ENCODE assay signal across 9 cellular contexts in the genomic region with DNA sequence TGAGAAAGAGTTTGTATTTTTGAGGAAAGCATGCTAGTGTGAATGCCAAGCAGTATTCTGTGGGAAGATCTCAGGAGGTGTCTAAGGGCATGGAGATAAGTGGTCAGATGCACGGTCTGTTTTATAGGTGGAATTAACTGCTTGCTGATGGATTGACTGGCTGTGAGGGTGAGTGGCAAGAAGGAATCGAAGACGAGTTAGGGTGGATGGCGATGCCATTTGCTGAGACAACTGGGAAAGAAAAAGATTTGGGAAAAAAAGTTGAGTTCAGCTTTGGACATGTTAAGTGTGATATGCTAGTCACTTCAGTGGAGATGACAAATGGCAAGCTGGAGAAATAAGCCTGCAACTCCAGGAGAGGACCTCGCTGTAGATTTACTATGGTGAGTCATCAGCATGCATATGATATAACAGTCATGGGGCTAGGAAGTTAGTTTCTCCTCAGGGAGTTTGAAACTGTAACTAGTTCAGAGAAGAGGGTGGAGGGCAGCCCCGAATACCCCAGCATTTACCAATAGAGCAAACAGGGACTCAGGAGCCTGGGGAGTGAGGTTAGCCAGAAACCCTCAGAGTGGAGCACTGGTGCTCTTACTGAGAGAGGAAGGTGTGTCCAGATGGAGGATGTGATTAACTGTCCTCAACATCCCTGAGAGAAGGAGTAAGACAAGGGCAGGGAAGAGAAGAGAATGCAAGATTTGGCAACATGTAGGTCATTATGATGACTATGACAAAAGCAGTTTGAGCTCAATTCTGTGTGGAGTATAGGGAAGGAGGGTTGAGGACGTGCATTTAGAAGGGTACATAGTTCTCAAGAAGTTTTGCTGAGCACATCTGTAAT. TPM values are rescaled to one million over a fixed set of nuclear protein-coding genes. Genes with fewer than 3 reads are reported as not detected.
A peak's percentile ranks its signal among the peaks of the same experiment; 100 is the strongest.
DNase-seq lines count a peak whose midpoint lies in the region; ATAC-seq and TF ChIP-seq lines count a peak whose summit lies in the region.
"Had no signal": no experiment of that assay in that cellular context is flagged by ENCODE, and none has a peak within 500 bp of the region (broad histone marks: within the 10 kb centered on the region; RNA-seq: fewer than 3 reads in every experiment).

No MANE protein-coding gene starts in this region.

- TF ChIP-seq CTCF in activated CD8-positive, alpha-beta T cell treated with anti-CD3 and anti-CD28 coated beads for 36 hours (IDR thresholded peaks at IDR 0.05) = no peak
- no peak for TF ChIP-seq CTCF in chondrocyte (IDR thresholded peaks at IDR 0.05)

- intact Hi-C loops in activated CD8-positive, alpha-beta T cell treated with anti-CD3 and anti-CD28 coated beads for 36 hours (cut with micrococcal nuclease) = no loop called here

- peaks cover 26% of the 10 kb centered on the region for H3K36me3 Mint-ChIP-seq in activated CD8-positive, alpha-beta T cell treated with anti-CD3 and anti-CD28 coated beads for 36 hours (ENCODE audit: low read depth)
- peaks cover 15% of the 10 kb centered on the region for H3K36me3 Mint-ChIP-seq in activated CD8-positive, alpha-beta T cell treated with anti-CD3 and anti-CD28 coated beads, Interleukin-2, amount 10 ng/mL, durations not matched to agents 7 days and 5 days (ENCODE audit: low read depth)
- H3K36me3 Mint-ChIP-seq in chondrocyte (ENCODE audit: low read depth) = no peaks in the 10 kb centered on the region
- peaks cover 17% of the 10 kb centered on the region for H3K36me3 Mint-ChIP-seq in stimulated activated effector memory CD8-positive, alpha-beta T cell treated with anti-CD3 and anti-CD28 coated beads, Interleukin-12 subunit alpha, Interleukin-12 subunit beta, amount 100 ng/mL, for 72 hours

- CTCF ChIA-PET in activated CD8-positive, alpha-beta T cell treated with anti-CD3 and anti-CD28 coated beads for 36 hours (lab: Charles Lee) = no interaction called here
- CTCF ChIA-PET in activated CD8-positive, alpha-beta T cell treated with anti-CD3 and anti-CD28 coated beads, Interleukin-2, amount 10 ng/mL, durations not matched to agents 7 days and 5 days (lab: Charles Lee) = interaction anchor here (8.1 kb wide), 1 partner anchor 17 kb away, joined by 75 read pairs; no protein-coding TSS in a partner anchor

- peak overlapping the region; percentile 11 for H3K27ac Mint-ChIP-seq in activated CD8-positive, alpha-beta T cell treated with anti-CD3 and anti-CD28 coated beads for 36 hours
- H3K27ac Mint-ChIP-seq in activated CD8-positive, alpha-beta T cell treated with anti-CD3 and anti-CD28 coated beads, Interleukin-2, amount 10 ng/mL, durations not matched to agents 7 days and 5 days = no peak overlapping the region
- H3K27ac Mint-ChIP-seq in chondrocyte (ENCODE audit: unreplicated experiment) = peak overlapping the region; percentile 74
- H3K27ac Mint-ChIP-seq in stimulated activated effector memory CD8-positive, alpha-beta T cell treated with anti-CD3 and anti-CD28 coated beads, Interleukin-12 subunit alpha, Interleukin-12 subunit beta, amount 100 ng/mL, for 72 hours = peak overlapping the region; percentile 5

- POLR2A ChIA-PET in activated CD8-positive, alpha-beta T cell treated with anti-CD3 and anti-CD28 coated beads for 36 hours (lab: Charles Lee) = interaction anchor here (1.1 kb wide), 1 partner anchor 12 kb away, joined by 5 read pairs; no protein-coding TSS in a partner anchor
- POLR2A ChIA-PET in activated CD8-positive, alpha-beta T cell treated with anti-CD3 and anti-CD28 coated beads, Interleukin-2, amount 10 ng/mL, durations not matched to agents 7 days and 5 days (lab: Charles Lee) = no interaction called here

- peaks cover 3% of the 10 kb centered on the region for H3K27me3 Mint-ChIP-seq in activated CD8-positive, alpha-beta T cell treated with anti-CD3 and anti-CD28 coated beads for 36 hours
- H3K27me3 Mint-ChIP-seq in activated CD8-positive, alpha-beta T cell treated with anti-CD3 and anti-CD28 coated beads, Interleukin-2, amount 10 ng/mL, durations not matched to agents 7 days and 5 days (ENCODE audit: low read depth) = peaks cover 8% of the 10 kb centered on the region
- no peaks in the 10 kb centered on the region for H3K27me3 Mint-ChIP-seq in chondrocyte (ENCODE audit: low read depth)

- H3K4me3 Mint-ChIP-seq in activated CD8-positive, alpha-beta T cell treated with anti-CD3 and anti-CD28 coated beads for 36 hours = no peak overlapping the region
- H3K4me3 Mint-ChIP-seq in activated CD8-positive, alpha-beta T cell treated with anti-CD3 and anti-CD28 coated beads, Interleukin-2, amount 10 ng/mL, durations not matched to agents 7 days and 5 days = no peak overlapping the region
- no peak overlapping the region for H3K4me3 Mint-ChIP-seq in chondrocyte (ENCODE audit: unreplicated experiment)
- H3K4me3 Mint-ChIP-seq in stimulated activated effector memory CD8-positive, alpha-beta T cell treated with anti-CD3 and anti-CD28 coated beads, Interleukin-12 subunit alpha, Interleukin-12 subunit beta, amount 100 ng/mL, for 72 hours = peak overlapping the region; percentile 7

- no peak for DNase-seq in activated CD8-positive, alpha-beta T cell treated with anti-CD3 and anti-CD28 coated beads for 36 hours
- no peak for DNase-seq in activated CD8-positive, alpha-beta T cell treated with anti-CD3 and anti-CD28 coated beads, Interleukin-2, amount 10 ng/mL, durations not matched to agents 7 days and 5 days
- peak; percentile 55 for DNase-seq in NOMO-1 treated with dmso at 0.1 percent for 144 hours (lab: John Stamatoyannopoulos, UW; ENCODE audit: unreplicated experiment)
- DNase-seq in chondrocyte (ENCODE audit: low spot score) = no peak
- DNase-seq in stimulated activated effector memory CD8-positive, alpha-beta T cell treated with anti-CD3 and anti-CD28 coated beads, Interleukin-12 subunit alpha, Interleukin-12 subunit beta, amount 100 ng/mL, for 72 hours (ENCODE audit: low spot score in 2 of 2) = no peak
- DNase-seq in NCI-H1417 treated with DMSO at 0.1 percent for 48 hours (lab: John Stamatoyannopoulos, UW) = no peak
- DNase-seq: NCI-H1105 had no signal

- peaks cover 31% of the 10 kb centered on the region for H3K4me1 Mint-ChIP-seq in activated CD8-positive, alpha-beta T cell treated with anti-CD3 and anti-CD28 coated beads for 36 hours (ENCODE audit: low read depth)
- H3K4me1 Mint-ChIP-seq in activated CD8-positive, alpha-beta T cell treated with anti-CD3 and anti-CD28 coated beads, Interleukin-2, amount 10 ng/mL, durations not matched to agents 7 days and 5 days (ENCODE audit: low read depth) = peaks cover 36% of the 10 kb centered on the region
- peaks cover 22% of the 10 kb centered on the region for H3K4me1 Mint-ChIP-seq in chondrocyte (ENCODE audit: low read depth)
- peaks cover 40% of the 10 kb centered on the region for H3K4me1 Mint-ChIP-seq in stimulated activated effector memory CD8-positive, alpha-beta T cell treated with anti-CD3 and anti-CD28 coated beads, Interleukin-12 subunit alpha, Interleukin-12 subunit beta, amount 100 ng/mL, for 72 hours

- no peaks in the 10 kb centered on the region for H3K9me3 Mint-ChIP-seq in activated CD8-positive, alpha-beta T cell treated with anti-CD3 and anti-CD28 coated beads for 36 hours
- H3K9me3 Mint-ChIP-seq in activated CD8-positive, alpha-beta T cell treated with anti-CD3 and anti-CD28 coated beads, Interleukin-2, amount 10 ng/mL, durations not matched to agents 7 days and 5 days (ENCODE audit: insufficient read depth) = no peaks in the 10 kb centered on the region
- H3K9me3 Mint-ChIP-seq in chondrocyte (ENCODE audit: low read depth) = no peaks in the 10 kb centered on the region
- H3K9me3 Mint-ChIP-seq in stimulated activated effector memory CD8-positive, alpha-beta T cell treated with anti-CD3 and anti-CD28 coated beads, Interleukin-12 subunit alpha, Interleukin-12 subunit beta, amount 100 ng/mL, for 72 hours = no peaks in the 10 kb centered on the region

- ATAC-seq in activated CD8-positive, alpha-beta T cell treated with anti-CD3 and anti-CD28 coated beads for 36 hours = no peak
- no peak for ATAC-seq in activated CD8-positive, alpha-beta T cell treated with anti-CD3 and anti-CD28 coated beads, Interleukin-2, amount 10 ng/mL, durations not matched to agents 7 days and 5 days
- no peak for ATAC-seq in stimulated activated effector memory CD8-positive, alpha-beta T cell treated with anti-CD3 and anti-CD28 coated beads, Interleukin-12 subunit alpha, Interleukin-12 subunit beta, amount 100 ng/mL, for 72 hours
- no peak for ATAC-seq in GM21360 (IDR thresholded peaks at IDR 0.05; ENCODE audit: unreplicated experiment)
- ATAC-seq in HG03571 (IDR thresholded peaks at IDR 0.05; ENCODE audit: unreplicated experiment) = no peak

RNA-seq across cellular contexts. Expression of gene HK2, which starts 2.0 kb away (rescaled TPM):
- 100 to 1,000 TPM; 121 to 124 TPM for total RNA-seq in activated CD8-positive, alpha-beta T cell treated with anti-CD3 and anti-CD28 coated beads for 36 hours
- total RNA-seq in activated CD8-positive, alpha-beta T cell treated with anti-CD3 and anti-CD28 coated beads, Interleukin-2, amount 10 ng/mL, durations not matched to agents 7 days and 5 days = 10 to 100 TPM; 42.6 to 44.7 TPM
- 18.5 to 32.6 TPM (median 31.4 TPM) in 3 replicates for total RNA-seq in chondrocyte
